ENCODE assay signal across 20 cellular contexts in genomic region chrX:75893281-75893680, GRCh38.
"Had no signal": no experiment of that assay in that cellular context is flagged by ENCODE, and none has a peak within 500 bp of the region (broad histone marks: within the 10 kb centered on the region; RNA-seq: fewer than 3 reads in every experiment).

No MANE protein-coding gene starts in this region.

- DNase-seq: colonic mucosa; cortex of kidney; dermis blood vessel endothelial cell; dorsolateral prefrontal cortex; effector CD4-positive, alpha-beta T cell; effector CD8-positive, alpha-beta T cell; effector memory CD4-positive, alpha-beta T cell; effector memory CD8-positive, alpha-beta T cell; endodermal cell; erythroblast; esophagus squamous epithelium; foreskin fibroblast; foreskin keratinocyte; foreskin melanocyte; gastrocnemius medialis; glutamatergic neuron; head of caudate nucleus had no signal

- H3K4me3 Mint-ChIP-seq: dendritic cell treated with granulocyte-macrophage colony-stimulating factor and Interleukin-4, amounts not matched to agents 40 ng/mL and 50 ng/mL, for 4 days; effector memory CD8-positive, alpha-beta T cell; endodermal cell had no signal

- H3K27ac Mint-ChIP-seq: dendritic cell treated with granulocyte-macrophage colony-stimulating factor and Interleukin-4, amounts not matched to agents 40 ng/mL and 50 ng/mL, for 4 days; effector memory CD8-positive, alpha-beta T cell; endodermal cell had no signal

- H3K4me1 Mint-ChIP-seq: endodermal cell had no signal

- ATAC-seq: effector memory CD8-positive, alpha-beta T cell; esophagus mucosa; foreskin keratinocyte; gastrocnemius medialis; gastroesophageal sphincter had no signal

- H3K27me3 Mint-ChIP-seq: dendritic cell treated with granulocyte-macrophage colony-stimulating factor and Interleukin-4, amounts not matched to agents 40 ng/mL and 50 ng/mL, for 4 days; effector memory CD8-positive, alpha-beta T cell had no signal

- H3K9me3 Mint-ChIP-seq: effector memory CD8-positive, alpha-beta T cell had no signal
